ENCODE assay signal across 23 cellular contexts in the genomic region with DNA sequence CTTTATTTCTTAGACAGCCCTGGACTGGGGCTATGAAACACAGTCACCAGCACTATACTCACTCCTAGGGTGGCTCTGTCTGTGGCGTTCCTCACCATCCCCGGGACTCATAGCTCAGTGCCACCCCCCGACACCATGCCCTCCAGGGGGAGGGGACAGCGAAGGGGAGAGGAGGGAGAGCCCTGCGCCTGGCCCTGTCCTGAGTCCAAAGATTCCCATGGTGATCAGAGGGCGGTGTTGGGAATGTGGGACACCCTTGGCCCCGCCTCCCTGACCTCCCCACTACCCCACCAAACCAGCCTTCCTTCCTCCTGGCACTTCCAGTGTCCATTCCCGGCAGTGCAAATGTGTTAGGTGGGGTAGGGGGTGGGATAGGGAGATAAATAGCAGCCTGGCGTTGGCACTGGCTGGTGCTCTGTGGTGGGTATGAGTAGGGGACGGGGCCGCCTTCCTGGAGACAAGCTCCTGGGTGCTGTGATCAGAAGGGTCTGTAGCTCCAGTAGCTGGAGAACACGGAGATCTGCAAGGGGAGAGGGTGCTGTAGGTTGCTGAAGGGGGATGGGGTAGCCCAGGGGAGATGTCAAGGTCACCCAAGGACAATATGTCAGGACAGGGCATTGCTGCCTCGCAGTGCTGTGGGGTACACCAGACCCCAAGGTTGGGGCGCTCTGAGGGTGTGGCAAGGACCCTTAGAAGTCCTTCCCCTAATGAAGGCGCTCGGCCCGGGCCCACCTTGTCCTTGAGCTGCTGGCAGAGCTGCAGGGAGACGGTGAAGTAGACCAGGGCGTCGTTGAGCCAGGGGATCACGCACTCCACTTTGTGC. TPM values are rescaled to one million over a fixed set of nuclear protein-coding genes. Genes with fewer than 3 reads are reported as not detected.
"Had no signal": no experiment of that assay in that cellular context is flagged by ENCODE, and none has a peak within 500 bp of the region (broad histone marks: within the 10 kb centered on the region; RNA-seq: fewer than 3 reads in every experiment).

No MANE protein-coding gene starts in this region.

- FAIRE-seq: pancreas had no signal

- H2AFZ ChIP-seq: hepatocyte had no signal

- H3K36me3 Mint-ChIP-seq: activated naive CD4-positive, alpha-beta T cell treated with anti-CD3 and anti-CD28 coated beads, Interleukin-2, amount 10 ng/mL, durations not matched to agents 7 days and 5 days had no signal

- H3K27me3 Mint-ChIP-seq: activated CD4-positive, alpha-beta T cell treated with anti-CD3 and anti-CD28 coated beads, Interleukin-2, amount 10 ng/mL, durations not matched to agents 24 days and 14 days; activated naive CD4-positive, alpha-beta T cell treated with anti-CD3 and anti-CD28 coated beads, Interleukin-2, amount 10 ng/mL, durations not matched to agents 7 days and 5 days; activated T-cell treated with anti-CD3 and anti-CD28 coated beads, Interleukin-2, amount 50 U/mL, for 24 hours; stimulated activated memory B cell treated with anti-CD40 and anti-IgM and Interleukin-4, amounts not matched to agents 10 μg/mL and 1 μg/mL and 100 μg/mL, for 72 hours had no signal

- H3K27ac ChIP-seq: ascending aorta, foreskin keratinocyte, hepatocyte, pancreas, right lobe of liver, testis, upper lobe of left lung had no signal

- H3K9me3 Mint-ChIP-seq: activated CD4-positive, alpha-beta T cell treated with anti-CD3 and anti-CD28 coated beads, Interleukin-2, amount 10 ng/mL, durations not matched to agents 24 days and 14 days; activated naive CD4-positive, alpha-beta T cell treated with anti-CD3 and anti-CD28 coated beads, Interleukin-2, amount 10 ng/mL, durations not matched to agents 7 days and 5 days; activated T-cell treated with anti-CD3 and anti-CD28 coated beads, Interleukin-2, amount 50 U/mL, for 24 hours; stimulated activated memory B cell treated with anti-CD40 and anti-IgM and Interleukin-4, amounts not matched to agents 10 μg/mL and 1 μg/mL and 100 μg/mL, for 72 hours had no signal

- H3K27me3 ChIP-seq: ascending aorta, foreskin keratinocyte, hepatocyte, pancreas, right lobe of liver, testis, upper lobe of left lung had no signal

- ATAC-seq: activated CD8-positive, alpha-beta T cell treated with anti-CD3 and anti-CD28 coated beads, Interleukin-2, amount 10 ng/mL, durations not matched to agents 7 days and 5 days; foreskin keratinocyte; pancreas; right lobe of liver; stimulated activated memory B cell treated with anti-CD40 and anti-IgM and Interleukin-4, amounts not matched to agents 10 μg/mL and 1 μg/mL and 100 μg/mL, for 72 hours had no signal

- H3K4me2 ChIP-seq: hepatocyte, smooth muscle cell had no signal

- H3K4me3 Mint-ChIP-seq: activated CD4-positive, alpha-beta T cell treated with anti-CD3 and anti-CD28 coated beads, Interleukin-2, amount 10 ng/mL, durations not matched to agents 24 days and 14 days; activated CD8-positive, alpha-beta T cell treated with anti-CD3 and anti-CD28 coated beads, Interleukin-2, amount 10 ng/mL, durations not matched to agents 7 days and 5 days; activated naive CD4-positive, alpha-beta T cell treated with anti-CD3 and anti-CD28 coated beads, Interleukin-2, amount 10 ng/mL, durations not matched to agents 7 days and 5 days; activated T-cell treated with anti-CD3 and anti-CD28 coated beads, Interleukin-2, amount 50 U/mL, for 24 hours; stimulated activated memory B cell treated with anti-CD40 and anti-IgM and Interleukin-4, amounts not matched to agents 10 μg/mL and 1 μg/mL and 100 μg/mL, for 72 hours had no signal

- H3K4me3 ChIP-seq: ascending aorta, hepatocyte, pancreas, right lobe of liver, smooth muscle cell, testis, upper lobe of left lung had no signal

- H3K27ac Mint-ChIP-seq: activated CD4-positive, alpha-beta T cell treated with anti-CD3 and anti-CD28 coated beads, Interleukin-2, amount 10 ng/mL, durations not matched to agents 24 days and 14 days; activated CD8-positive, alpha-beta T cell treated with anti-CD3 and anti-CD28 coated beads, Interleukin-2, amount 10 ng/mL, durations not matched to agents 7 days and 5 days; activated naive CD4-positive, alpha-beta T cell treated with anti-CD3 and anti-CD28 coated beads, Interleukin-2, amount 10 ng/mL, durations not matched to agents 7 days and 5 days; activated T-cell treated with anti-CD3 and anti-CD28 coated beads, Interleukin-2, amount 50 U/mL, for 24 hours; stimulated activated memory B cell treated with anti-CD40 and anti-IgM and Interleukin-4, amounts not matched to agents 10 μg/mL and 1 μg/mL and 100 μg/mL, for 72 hours had no signal

- H3K9me3 ChIP-seq: ascending aorta, pancreas, right lobe of liver, testis, upper lobe of left lung had no signal

- DNase-seq: activated CD4-positive, alpha-beta T cell treated with anti-CD3 and anti-CD28 coated beads, Interleukin-2, amount 10 ng/mL, durations not matched to agents 24 days and 14 days; activated CD8-positive, alpha-beta T cell treated with anti-CD3 and anti-CD28 coated beads, Interleukin-2, amount 10 ng/mL, durations not matched to agents 7 days and 5 days; activated naive CD4-positive, alpha-beta T cell treated with anti-CD3 and anti-CD28 coated beads, Interleukin-2, amount 10 ng/mL, durations not matched to agents 7 days and 5 days; activated T-cell treated with anti-CD3 and anti-CD28 coated beads, Interleukin-2, amount 50 U/mL, for 24 hours; cerebellar nuclear complex; foreskin keratinocyte; midbrain; right lobe of liver; stimulated activated CD4-positive, alpha-beta T cell treated with anti-CD3 and anti-CD28 coated beads, Interleukin-4, amount 100 ng/mL, for 24 hours; T-helper 1 cell; T-helper 9 cell; testis; upper lobe of left lung had no signal

RNA-seq across cellular contexts. Expression of a gene that starts 2.0 kb away (rescaled TPM):
- total RNA-seq: activated CD4-positive, alpha-beta T cell treated with anti-CD3 and anti-CD28 coated beads, Interleukin-2, amount 10 ng/mL, durations not matched to agents 24 days and 14 days; activated CD8-positive, alpha-beta T cell treated with anti-CD3 and anti-CD28 coated beads, Interleukin-2, amount 10 ng/mL, durations not matched to agents 7 days and 5 days; ascending aorta; fibroblast of lung; hepatocyte; lung microvascular endothelial cell; pulmonary artery endothelial cell; smooth muscle cell had no signal
- polyA plus RNA-seq: fibroblast of lung had no signal

RNA-seq across cellular contexts. Expression of a gene that starts 9.0 kb away (rescaled TPM):
- total RNA-seq: activated CD4-positive, alpha-beta T cell treated with anti-CD3 and anti-CD28 coated beads, Interleukin-2, amount 10 ng/mL, durations not matched to agents 24 days and 14 days; activated CD8-positive, alpha-beta T cell treated with anti-CD3 and anti-CD28 coated beads, Interleukin-2, amount 10 ng/mL, durations not matched to agents 7 days and 5 days; ascending aorta; epithelial cell of proximal tubule; fibroblast of lung; foreskin keratinocyte; hepatocyte; lung microvascular endothelial cell; pancreas; pulmonary artery endothelial cell; right lobe of liver; smooth muscle cell; upper lobe of left lung had no signal
- polyA plus RNA-seq: adipose tissue, fibroblast of lung, foreskin keratinocyte, hepatocyte, smooth muscle cell had no signal
